In genomic region chr7:44979481-44980392, GRCh38 we compare ENCODE assay signal across 9 cellular contexts. TPM values are rescaled to one million over a fixed set of nuclear protein-coding genes. Genes with fewer than 3 reads are reported as not detected.
DNase-seq lines count a peak whose midpoint lies in the region; ATAC-seq and TF ChIP-seq lines count a peak whose summit lies in the region.
"Had no signal": no experiment of that assay in that cellular context is flagged by ENCODE, and none has a peak within 500 bp of the region (broad histone marks: within the 10 kb centered on the region; RNA-seq: fewer than 3 reads in every experiment).

No MANE protein-coding gene starts in this region.

- H3K4me1 ChIP-seq in adrenal gland (replicated peaks in 1 of 2): peaks cover 0 to 6% of the 10 kb centered on the region in 2 donors
- H3K4me1 ChIP-seq in rectal smooth muscle tissue (ENCODE audit: control insufficient read depth, insufficient read depth, low read length): peaks cover 2% of the 10 kb centered on the region
- no peaks in the 10 kb centered on the region for H3K4me1 ChIP-seq in uterus

- WGBS in adrenal gland, 4 donors: 70 to 81% (median 72%) methylated on average over 6 to 8 of the region's 8 CpGs

- no peak overlapping the region for H3K9ac ChIP-seq in rectal smooth muscle tissue (ENCODE audit: low read length)

- no peaks in the 10 kb centered on the region for H3K27me3 ChIP-seq in adrenal gland
- no peaks in the 10 kb centered on the region for H3K27me3 ChIP-seq in rectal smooth muscle tissue (ENCODE audit: control insufficient read depth, insufficient read depth, low read length)
- H3K27me3 ChIP-seq in uterus: no peaks in the 10 kb centered on the region

- H3K27ac ChIP-seq in adrenal gland (peak overlapping the region in 3 of 5 donors; percentile 24 to 89 (median 72)), rectal smooth muscle tissue (ENCODE audit: low read depth, low read length) (peak overlapping the region; percentile 28), uterus (peak overlapping the region in 1 of 2 donors; percentile 40)

- no peak for TF ChIP-seq POLR2A in adrenal gland (IDR thresholded peaks at IDR 0.05)
- TF ChIP-seq POLR2A in uterus (IDR thresholded peaks at IDR 0.05): no peak

- ATAC-seq in HG03064 (IDR thresholded peaks at IDR 0.05; ENCODE audit: low read depth, unreplicated experiment) (peak; percentile 1), GM18519 (IDR thresholded peaks at IDR 0.05; ENCODE audit: low FRiP score, unreplicated experiment) (no peak)

- peaks cover 0 to 24% of the 10 kb centered on the region in 2 donors for H3K36me3 ChIP-seq in adrenal gland (replicated peaks in 1 of 2)
- H3K36me3 ChIP-seq in rectal smooth muscle tissue (ENCODE audit: control insufficient read depth, insufficient read depth, low read length): peaks cover 10% of the 10 kb centered on the region
- no peaks in the 10 kb centered on the region for H3K36me3 ChIP-seq in uterus

- DNase-seq in adrenal gland: peak in 1 of 7 donors; percentile 33
- DNase-seq in NCI-H2171 (lab: John Stamatoyannopoulos, UW): no peak
- no peak for DNase-seq in uterus
- no peak for DNase-seq in SW 1271 (lab: John Stamatoyannopoulos, UW)
- DNase-seq: midbrain had no signal

- intact Hi-C loops in adrenal gland (cut with DNase I) (loop anchor here in 1 of 2 donors (5.0 kb wide), 1 partner anchor 153 kb away; no protein-coding TSS in a partner anchor), uterus (cut with DNase I; ENCODE audit: low total_unique reads) (loop anchor here (10.0 kb wide), 1 partner anchor 405 kb away; the partner anchor contains the start of gene DDX56)

- no peak overlapping the region for H3K4me3 ChIP-seq in adrenal gland
- no peak overlapping the region for H3K4me3 ChIP-seq in rectal smooth muscle tissue (ENCODE audit: low read length)
- no peak overlapping the region for H3K4me3 ChIP-seq in uterus

- TF ChIP-seq CTCF in GM12872 (IDR thresholded peaks at IDR 0.05; ENCODE audit: insufficient read depth, low read depth, low read length) (peak; percentile 78), adrenal gland (IDR thresholded peaks at IDR 0.05) (no peak), uterus (IDR thresholded peaks at IDR 0.05) (no peak)

- H3K9me3 ChIP-seq in adrenal gland (replicated peaks in 1 of 3) (no peaks in the 10 kb centered on the region), uterus (no peaks in the 10 kb centered on the region)

RNA-seq across cellular contexts. Expression of gene MYO1G, which starts 0.9 kb away (rescaled TPM):
- total RNA-seq in adrenal gland (1 to 10 TPM in 7 of 8 donors, under 1 TPM in 1; 0.06 to 8.1 (median 4.2) TPM), uterus (1 to 10 TPM in 3 of 4 donors, under 1 TPM in 1; 0.59 to 3.1 (median 1.2) TPM)
- polyA plus RNA-seq in adrenal gland: 10 to 100 TPM in 1 of 3 donors, 1 to 10 TPM in 2; 1.0 to 12.8 (median 4.0) TPM

RNA-seq across cellular contexts. Expression of gene CCM2, which starts 20.3 kb away (rescaled TPM):
- total RNA-seq in adrenal gland: 10 to 100 TPM; 36.1 to 84.5 (median 50.7) TPM
- 10 to 100 TPM; 42.2 to 81.6 (median 72.1) TPM for polyA plus RNA-seq in adrenal gland
- 10 to 100 TPM in 3 of 4 donors, 1 to 10 TPM in 1; 7.6 to 70.2 (median 33.6) TPM for total RNA-seq in uterus
